ENCODE assay signal across 17 cellular contexts in genomic region chr10:100129424-100129823, GRCh38. TPM values are rescaled to one million over a fixed set of nuclear protein-coding genes. Genes with fewer than 3 reads are reported as not detected.
"Had no signal": no experiment of that assay in that cellular context is flagged by ENCODE, and none has a peak within 500 bp of the region (broad histone marks: within the 10 kb centered on the region; RNA-seq: fewer than 3 reads in every experiment).

No MANE protein-coding gene starts in this region.

- H3K4me3 Mint-ChIP-seq: activated CD8-positive, alpha-beta T cell treated with anti-CD3 and anti-CD28 coated beads for 36 hours; activated naive CD8-positive, alpha-beta T cell treated with anti-CD3 and anti-CD28 coated beads, Interleukin-2, amount 10 ng/mL, durations not matched to agents 7 days and 5 days; naive B cell; stimulated activated naive B cell treated with anti-CD40 and anti-IgM and Interleukin-4, amounts not matched to agents 10 μg/mL and 1 μg/mL and 100 μg/mL, for 72 hours; T-helper 17 cell; type B pancreatic cell had no signal

- H3K36me3 ChIP-seq: ascending aorta, neutrophil had no signal

- ATAC-seq: activated CD8-positive, alpha-beta T cell treated with anti-CD3 and anti-CD28 coated beads for 36 hours; sciatic nerve; stimulated activated naive B cell treated with anti-CD40 and anti-IgM and Interleukin-4, amounts not matched to agents 10 μg/mL and 1 μg/mL and 100 μg/mL, for 72 hours; T-helper 17 cell had no signal

- H3K27me3 Mint-ChIP-seq: type B pancreatic cell had no signal

- H3K4me1 Mint-ChIP-seq: naive B cell; stimulated activated naive B cell treated with anti-CD40 and anti-IgM and Interleukin-4, amounts not matched to agents 10 μg/mL and 1 μg/mL and 100 μg/mL, for 72 hours; T-helper 17 cell had no signal

- H3K4me1 ChIP-seq: ascending aorta had no signal

- FAIRE-seq: bronchial epithelial cell, TTC549 had no signal

- H3K27ac ChIP-seq: ascending aorta, neutrophil had no signal

- H3K9me3 Mint-ChIP-seq: type B pancreatic cell had no signal

- DNase-seq: activated CD4-positive, alpha-beta T cell treated with anti-CD3 and anti-CD28 coated beads for 1 hour; activated CD8-positive, alpha-beta memory T cell treated with anti-CD3 and anti-CD28 coated beads, Interleukin-2, amount 50 U/mL, for 4 hours; activated CD8-positive, alpha-beta T cell treated with anti-CD3 and anti-CD28 coated beads for 36 hours; activated naive CD8-positive, alpha-beta T cell treated with anti-CD3 and anti-CD28 coated beads, Interleukin-2, amount 10 ng/mL, durations not matched to agents 7 days and 5 days; naive B cell; stimulated activated CD4-positive, alpha-beta T cell treated with anti-CD3 and anti-CD28 coated beads, Interleukin-2, amount 100 ng/mL, for 24 hours; stimulated activated naive B cell treated with anti-CD40 and anti-IgM and Interleukin-4, amounts not matched to agents 10 μg/mL and 1 μg/mL and 100 μg/mL, for 72 hours; T-helper 17 cell had no signal

- H3K27me3 ChIP-seq: ascending aorta had no signal

- H3K4me3 ChIP-seq: ascending aorta, lung had no signal

- H3K36me3 Mint-ChIP-seq: activated naive CD8-positive, alpha-beta T cell treated with anti-CD3 and anti-CD28 coated beads, Interleukin-2, amount 10 ng/mL, durations not matched to agents 7 days and 5 days; stimulated activated naive B cell treated with anti-CD40 and anti-IgM and Interleukin-4, amounts not matched to agents 10 μg/mL and 1 μg/mL and 100 μg/mL, for 72 hours; type B pancreatic cell had no signal

- H3K27ac Mint-ChIP-seq: activated CD8-positive, alpha-beta T cell treated with anti-CD3 and anti-CD28 coated beads for 36 hours; activated naive CD8-positive, alpha-beta T cell treated with anti-CD3 and anti-CD28 coated beads, Interleukin-2, amount 10 ng/mL, durations not matched to agents 7 days and 5 days; naive B cell; stimulated activated naive B cell treated with anti-CD40 and anti-IgM and Interleukin-4, amounts not matched to agents 10 μg/mL and 1 μg/mL and 100 μg/mL, for 72 hours; T-helper 17 cell; type B pancreatic cell had no signal

- H3K9me3 ChIP-seq: ascending aorta, neutrophil had no signal

RNA-seq across cellular contexts. Expression of gene CPN1, which starts 47.8 kb away (rescaled TPM):
- total RNA-seq: activated CD8-positive, alpha-beta T cell treated with anti-CD3 and anti-CD28 coated beads for 36 hours; activated naive CD8-positive, alpha-beta T cell treated with anti-CD3 and anti-CD28 coated beads, Interleukin-2, amount 10 ng/mL, durations not matched to agents 7 days and 5 days; ascending aorta; bronchial epithelial cell; lung; posterior vena cava; sciatic nerve; subcutaneous adipose tissue; T-helper 17 cell had no signal
- polyA plus RNA-seq: lung had no signal
